In genomic region chr12:19323768-19324167, GRCh38 we compare ENCODE assay signal across 23 cellular contexts.
"Had no signal": no experiment of that assay in that cellular context is flagged by ENCODE, and none has a peak within 500 bp of the region (broad histone marks: within the 10 kb centered on the region; RNA-seq: fewer than 3 reads in every experiment).

No MANE protein-coding gene starts in this region.

- H3K9me3 ChIP-seq: gastroesophageal sphincter, prostate gland, right atrium auricular region, stomach had no signal

- H3K4me1 ChIP-seq: neural progenitor cell, prostate gland, right atrium auricular region, stomach had no signal

- H3K27me3 ChIP-seq: gastroesophageal sphincter, heart left ventricle, neural progenitor cell, right atrium auricular region, stomach had no signal

- DNase-seq: activated CD4-positive, alpha-beta T cell treated with anti-CD3 and anti-CD28 coated beads for 1 hour; activated CD8-positive, alpha-beta memory T cell treated with anti-CD3 and anti-CD28 coated beads for 24 hours; activated CD8-positive, alpha-beta memory T cell treated with anti-CD3 and anti-CD28 coated beads, Interleukin-2, amount 50 U/mL, for 48 hours; activated effector memory CD4-positive, alpha-beta T cell treated with anti-CD3 and anti-CD28 coated beads, Interleukin-2, amount 50 U/mL, for 16 hours; activated naive CD4-positive, alpha-beta T cell treated with anti-CD3 and anti-CD28 coated beads, Interleukin-2, amount 50 U/mL, for 16 hours; activated T-cell treated with anti-CD3 and anti-CD28 coated beads, Interleukin-2, amount 50 U/mL, for 72 hours; cerebellar nuclear complex; cortex of kidney; effector CD4-positive, alpha-beta T cell; heart left ventricle; left ventricle myocardium superior; naive thymus-derived CD4-positive, alpha-beta T cell; stimulated activated CD4-positive, alpha-beta T cell treated with anti-CD3 and anti-CD28 coated beads, Interleukin-4, amount 100 ng/mL, for 24 hours; stomach; T-helper 2 cell; trophoblast cell; WERI-Rb-1 had no signal

- H3K36me3 ChIP-seq: prostate gland had no signal

- H3K27ac ChIP-seq: gastroesophageal sphincter, heart left ventricle, neural progenitor cell, prostate gland, right atrium auricular region, skin epidermis, stomach, WERI-Rb-1 had no signal

- ATAC-seq: activated T-cell treated with anti-CD3 and anti-CD28 coated beads, Interleukin-2, amount 50 U/mL, for 72 hours; gastroesophageal sphincter; heart left ventricle; left ventricle myocardium superior; naive thymus-derived CD4-positive, alpha-beta T cell; stimulated activated effector memory CD8-positive, alpha-beta T cell treated with anti-CD3 and anti-CD28 coated beads, Interleukin-12 subunit alpha, Interleukin-12 subunit beta, amount 100 ng/mL, for 72 hours had no signal

- H3K4me3 ChIP-seq: gastroesophageal sphincter, heart left ventricle, neural progenitor cell, prostate gland, right atrium auricular region, skin epidermis, stomach had no signal
